ENCODE assay signal across 8 cellular contexts in genomic region chrX:14032383-14032782, GRCh38. TPM values are rescaled to one million over a fixed set of nuclear protein-coding genes. Genes with fewer than 3 reads are reported as not detected.
DNase-seq lines count a peak whose midpoint lies in the region; ATAC-seq, FAIRE-seq and TF ChIP-seq lines count a peak whose summit lies in the region.

No MANE protein-coding gene starts in this region.

- DNase-seq in GM13976 (ENCODE audit: low spot score) (peak; percentile 42), NCI-H460 (ENCODE audit: extremely low read depth, low read depth) (peak; percentile 43), ureter (ENCODE audit: low spot score) (peak; percentile 62)
- DNase-seq in activated CD8-positive, alpha-beta memory T cell treated with anti-CD3 and anti-CD28 coated beads for 1 hour (ENCODE audit: extremely low read depth in 1 of 2, low read depth in 1 of 2), result peak; percentile 20 to 25

- no peak for TF ChIP-seq EP300 in neural cell (conservative IDR thresholded peaks at IDR 0.05; ENCODE audit: poor library complexity, severe bottlenecking)

- no peaks in the 10 kb centered on the region for H3K9me2 ChIP-seq in neural cell (ENCODE audit: insufficient read depth, low read length)

- H3K79me2 ChIP-seq in neural cell (replicated peaks; ENCODE audit: insufficient read depth, low read length), result no peaks in the 10 kb centered on the region

- FAIRE-seq in A204.1 (lab: Jason Lieb, UNC) (peak; percentile 94), endometrium (lab: Jason Lieb, UNC) (peak; percentile 85)

- H3K4me3 ChIP-seq in neural cell (ENCODE audit: low read length), result no peak overlapping the region

- no peaks in the 10 kb centered on the region for H3K36me3 ChIP-seq in neural cell (ENCODE audit: insufficient read depth, low read length)

- no peak overlapping the region for H2AFZ ChIP-seq in neural cell (ENCODE audit: low read depth, low read length)

- no peak for ATAC-seq in HG02981 (IDR thresholded peaks at IDR 0.05; ENCODE audit: unreplicated experiment)

- H3K9ac ChIP-seq in neural cell (ENCODE audit: low read length), result no peak overlapping the region

- TF ChIP-seq RAD21 in neural cell (conservative IDR thresholded peaks at IDR 0.05), result peak; percentile 84

- TF ChIP-seq CTCF in GM13976 (IDR thresholded peaks at IDR 0.05; ENCODE audit: borderline replicate concordance, control extremely low read depth, extremely low read depth, insufficient read depth, missing control alignments) (peak; percentile 45), neural cell (IDR thresholded peaks at IDR 0.05; ENCODE audit: poor library complexity, severe bottlenecking) (peak; percentile 80)

- H3F3A ChIP-seq in neural cell (ENCODE audit: insufficient read depth, low read length, poor library complexity, severe bottlenecking), result no peaks in the 10 kb centered on the region

- in situ Hi-C loops in GM13976 (cut with MboI; ENCODE audit: low sequenced_read_pairs, unreplicated experiment), result loop anchor here (10.0 kb wide), 2 partner anchors 138 to 518 kb away; no protein-coding TSS in a partner anchor

- H3K9me3 ChIP-seq in neural cell (ENCODE audit: low read length), result no peaks in the 10 kb centered on the region

- H4K20me1 ChIP-seq in neural cell (ENCODE audit: insufficient read depth), result no peaks in the 10 kb centered on the region

- no peak overlapping the region for H3K4me2 ChIP-seq in neural cell (ENCODE audit: low read length)

- no peaks in the 10 kb centered on the region for H3K27me3 ChIP-seq in neural cell (ENCODE audit: insufficient read depth, low read depth, low read length)

- no peak overlapping the region for H3K27ac ChIP-seq in neural cell (ENCODE audit: low read length)

TF ChIP-seq in neural cell, 6 proteins besides CTCF, POLR2A, EP300 and RAD21:
- TF ChIP-seq REST (IDR thresholded peaks at IDR 0.05; ENCODE audit: borderline replicate concordance), result no peak
- TF ChIP-seq SMC3 (conservative IDR thresholded peaks at IDR 0.05; ENCODE audit: poor library complexity), result peak; percentile 86
TF ChIP-seq in neural cell: peak in this region for 1.

RNA-seq across cellular contexts. Expression of gene GEMIN8, which starts 2.7 kb away (rescaled TPM):
- total RNA-seq in NCI-H460 (2014; rRNA removed; shearing (Covaris generic)), result 26.8 and 29.6 TPM in 2 replicates
- 27.3 and 29.0 TPM in 2 replicates for polyA plus RNA-seq in NCI-H460 (2014; cell fraction: nucleus; rRNA removed)
- 26.1 and 40.0 TPM in 2 replicates for polyA plus RNA-seq in neural cell
- 15.3 and 19.1 TPM in 2 replicates for polyA minus RNA-seq in neural cell
- total RNA-seq in ureter, result 29.5 TPM
